In the genomic region with DNA sequence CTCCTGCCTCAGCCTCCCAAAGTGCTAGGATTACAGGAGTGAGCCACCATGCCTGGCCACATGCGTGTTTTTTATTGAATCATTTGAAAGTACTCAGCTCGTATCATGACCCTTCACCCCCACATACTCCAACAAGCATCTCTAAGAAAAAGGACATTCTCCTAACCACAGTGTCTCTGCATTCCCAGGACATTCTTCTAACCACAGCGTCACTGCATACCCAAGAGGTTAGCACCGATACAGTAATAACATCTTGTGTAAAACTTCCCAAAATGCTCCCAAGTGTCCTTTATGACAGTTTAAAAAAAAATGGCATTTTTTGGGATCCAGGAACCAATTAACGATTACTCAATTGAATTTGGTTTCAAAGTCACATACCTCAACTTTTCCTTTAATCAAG, we compare ENCODE assay signal across 9 cellular contexts. TPM values are rescaled to one million over a fixed set of nuclear protein-coding genes. Genes with fewer than 3 reads are reported as not detected.
DNase-seq lines count a peak whose midpoint lies in the region; ATAC-seq, FAIRE-seq and TF ChIP-seq lines count a peak whose summit lies in the region.
"Had no signal": no experiment of that assay in that cellular context is flagged by ENCODE, and none has a peak within 500 bp of the region (broad histone marks: within the 10 kb centered on the region; RNA-seq: fewer than 3 reads in every experiment).

No MANE protein-coding gene starts in this region.

- TF ChIP-seq CTCF in H9 (conservative IDR thresholded peaks at IDR 0.05), result no peak
- no peak for TF ChIP-seq CTCF in ascending aorta (IDR thresholded peaks at IDR 0.05)
- no peak for TF ChIP-seq CTCF in keratinocyte (optimal IDR thresholded peaks at IDR 0.05 in 1 of 3, IDR thresholded peaks at IDR 0.05 in 1 of 3, conservative IDR thresholded peaks at IDR 0.05 in 1 of 3; ENCODE audit: extremely low read depth in 1 of 3, insufficient read depth in 2 of 3, low read length in 3 of 3)
- no peak for TF ChIP-seq CTCF in suprapubic skin (IDR thresholded peaks at IDR 0.05)
- no peak for TF ChIP-seq CTCF in A673 (conservative IDR thresholded peaks at IDR 0.05; ENCODE audit: low read depth, low read length)

- WGBS in H9 (ENCODE audit: extremely low coverage, insufficient read length, low lambda C conversion rate), result no CpG with 5 or more reads among the region's 5 CpGs
- WGBS in suprapubic skin, result 56% methylated on average over 5 of the region's 5 CpGs

- no peak overlapping the region for H2AFZ ChIP-seq in H9 (ENCODE audit: low read length)
- no peak overlapping the region for H2AFZ ChIP-seq in keratinocyte (ENCODE audit: control insufficient read depth, low read length)

- no peak overlapping the region for H4K91ac ChIP-seq in H9 (ENCODE audit: insufficient read length, low read depth, low read length)

- H3K36me3 ChIP-seq in ascending aorta (no peaks in the 10 kb centered on the region), keratinocyte (ENCODE audit: control insufficient read depth in 2 of 2, extremely low read depth in 1 of 2, insufficient read depth in 2 of 2, low read length in 2 of 2) (peaks cover 10 to 30% of the 10 kb centered on the region in 2 experiments), suprapubic skin (no peaks in the 10 kb centered on the region), A673 (ENCODE audit: insufficient read depth, low read length, poor library complexity, severe bottlenecking) (no peaks in the 10 kb centered on the region)

- H3K79me1 ChIP-seq in H9 (ENCODE audit: insufficient read depth, low read depth, low read length, poor library complexity, severe bottlenecking), result peaks cover 9% of the 10 kb centered on the region

- H3K56ac ChIP-seq in H9 (ENCODE audit: insufficient read length, low read depth, low read length), result no peak overlapping the region

- H3K4me3 Mint-ChIP-seq in H9, result no peak overlapping the region

- H3K4me3 ChIP-seq in ascending aorta (no peak overlapping the region), keratinocyte (ENCODE audit: control insufficient read depth in 2 of 3, extremely low read depth in 1 of 3, insufficient read depth in 2 of 3, low read depth in 1 of 3, low read length in 3 of 3) (peak overlapping the region in 1 of 3 experiments; percentile 2), suprapubic skin (no peak overlapping the region), A673 (ENCODE audit: low read depth, low read length, poor library complexity, severe bottlenecking) (no peak overlapping the region)

- no peak overlapping the region for H4K5ac ChIP-seq in H9 (ENCODE audit: insufficient read length, low read depth, low read length)

- no peaks in the 10 kb centered on the region for H3K9me3 Mint-ChIP-seq in H9

- no peaks in the 10 kb centered on the region; a peak in 1 of 7 replicates for H3K36me3 Mint-ChIP-seq in H9 (ENCODE audit: insufficient read depth in 1 of 3, low read depth in 3 of 3)

- no peak overlapping the region for H3K14ac ChIP-seq in H9 (ENCODE audit: insufficient read depth, low read length)

- peak overlapping the region; percentile 69 to 99 (median 99); a peak in 4 of 7 replicates for H3K27ac Mint-ChIP-seq in H9

- H3K4ac ChIP-seq in H9 (ENCODE audit: low read depth, low read length), result no peak overlapping the region

- DNase-seq in H9, result no peak
- DNase-seq in ascending aorta (ENCODE audit: low spot score in 2 of 2), result no peak
- DNase-seq in keratinocyte (ENCODE audit: low read depth, low spot score), result no peak
- DNase-seq in suprapubic skin (ENCODE audit: low spot score in 2 of 2), result no peak
- no peak for DNase-seq in NCI-H1092 treated with DMSO at 0.1 percent for 48 hours (lab: John Stamatoyannopoulos, UW)
- DNase-seq in NOMO-1 (lab: John Stamatoyannopoulos, UW; ENCODE audit: unreplicated experiment in 2 of 2), result no peak
- DNase-seq in A673 (ENCODE audit: low spot score), result no peak
- DNase-seq: NCI-H345 had no signal

- FAIRE-seq in keratinocyte (lab: Jason Lieb, UNC), result no peak

- H3K4me1 ChIP-seq in H9 (ENCODE audit: insufficient read depth, low read length), result peaks cover 25% of the 10 kb centered on the region
- peaks cover 33 to 76% of the 10 kb centered on the region in 2 donors for H3K4me1 ChIP-seq in ascending aorta
- peaks cover 74% of the 10 kb centered on the region for H3K4me1 ChIP-seq in keratinocyte (ENCODE audit: control insufficient read depth, extremely low read depth, insufficient read depth, low read length)
- H3K4me1 ChIP-seq in suprapubic skin, result peaks cover 75% of the 10 kb centered on the region
- peaks cover 12% of the 10 kb centered on the region for H3K4me1 ChIP-seq in A673 (ENCODE audit: insufficient read depth, low read length, poor library complexity, severe bottlenecking)

- CTCF ChIA-PET in A673 (lab: Charles Lee), result no interaction called here

- no peaks in the 10 kb centered on the region for H3K23me2 ChIP-seq in H9 (ENCODE audit: insufficient read length, low read depth, low read length, poor library complexity, severe bottlenecking)

- H3K79me2 ChIP-seq in H9 (ENCODE audit: insufficient read depth, low read length), result peaks cover 33% of the 10 kb centered on the region; the same call in 1 of the 2 replicates
- peaks cover 98% of the 10 kb centered on the region for H3K79me2 ChIP-seq in keratinocyte (ENCODE audit: control insufficient read depth, insufficient read depth, low read length)

- peak; percentile 8 for TF ChIP-seq EP300 in suprapubic skin (IDR thresholded peaks at IDR 0.05)

- dilution Hi-C loops in keratinocyte (cut with MboI; ENCODE audit: extremely low pct_ligation_motif_present, low sequenced_read_pairs), result no loop called here

- H3K4me2 ChIP-seq in H9 (ENCODE audit: insufficient read depth, insufficient read length, low read length), result no peak overlapping the region
- H3K4me2 ChIP-seq in keratinocyte (ENCODE audit: control insufficient read depth, extremely low read depth, insufficient read depth, low read depth, low read length), result peak overlapping the region; percentile 90

- H3K9me3 ChIP-seq in H9 (ENCODE audit: control insufficient read depth, low read depth, low read length) (no peaks in the 10 kb centered on the region), ascending aorta (no peaks in the 10 kb centered on the region), keratinocyte (ENCODE audit: control insufficient read depth, low read depth, low read length) (no peaks in the 10 kb centered on the region), suprapubic skin (no peaks in the 10 kb centered on the region), A673 (ENCODE audit: low read depth, low read length, poor library complexity, severe bottlenecking) (no peaks in the 10 kb centered on the region)

- H3K27ac ChIP-seq in H9 (ENCODE audit: insufficient read length, low read depth, low read length) (no peak overlapping the region), ascending aorta (peak overlapping the region; percentile 72 to 82), keratinocyte (ENCODE audit: control insufficient read depth, insufficient read depth, low read length) (peak overlapping the region; percentile 93), suprapubic skin (no peak overlapping the region), A673 (ENCODE audit: low read depth, low read length, poor library complexity, severe bottlenecking) (no peak overlapping the region)

- no TSS peak for BruUV-seq in A673 (replicated peaks; lab: Mats Ljungman, UMichigan)

- no peak overlapping the region for H3K18ac ChIP-seq in H9 (ENCODE audit: insufficient read length, low read depth, low read length)

- H3K9ac ChIP-seq in H9 (ENCODE audit: extremely low read depth, insufficient read length, low read length) (no peak overlapping the region), keratinocyte (ENCODE audit: control insufficient read depth, extremely low read depth, insufficient read depth, low read length) (no peak overlapping the region)

- no peak overlapping the region for H2BK120ac ChIP-seq in H9 (ENCODE audit: low read depth, low read length, poor library complexity, severe bottlenecking)

- no peak for ATAC-seq in HG02973 (IDR thresholded peaks at IDR 0.05; ENCODE audit: unreplicated experiment)

- no peak for TF ChIP-seq POLR2A in suprapubic skin (IDR thresholded peaks at IDR 0.05)

- H2AK5ac ChIP-seq in H9 (ENCODE audit: insufficient read length, low read length), result no peak overlapping the region

- peaks cover 12% of the 10 kb centered on the region for H3K9me1 ChIP-seq in keratinocyte (ENCODE audit: control insufficient read depth, extremely low read depth, insufficient read depth, low read length)

- H2BK20ac ChIP-seq in H9 (ENCODE audit: low read depth, low read length, poor library complexity, severe bottlenecking), result no peak overlapping the region

- intact Hi-C loops in ascending aorta (cut with DNase I), result no loop called here
- intact Hi-C loops in A673 (cut with micrococcal nuclease; ENCODE audit: unreplicated experiment), result no loop called here

- H3T11ph ChIP-seq in H9 (ENCODE audit: low read length), result no peak overlapping the region

- H3K27me3 ChIP-seq in H9 (ENCODE audit: insufficient read depth, low read length), result no peaks in the 10 kb centered on the region
- H3K27me3 ChIP-seq in ascending aorta, result no peaks in the 10 kb centered on the region
- no peaks in the 10 kb centered on the region for H3K27me3 ChIP-seq in keratinocyte (ENCODE audit: control insufficient read depth, extremely low read depth, insufficient read depth, low read length)
- no peaks in the 10 kb centered on the region for H3K27me3 ChIP-seq in suprapubic skin
- no peaks in the 10 kb centered on the region for H3K27me3 ChIP-seq in A673 (replicated peaks; ENCODE audit: insufficient read depth, low read depth, low read length, poor library complexity)

- H3K4me1 Mint-ChIP-seq in H9, result peaks cover 65 to 69% of the 10 kb centered on the region in 2 experiments

- no peaks in the 10 kb centered on the region for H3K27me3 Mint-ChIP-seq in H9 (ENCODE audit: low read depth)

- no peak overlapping the region for H4K8ac ChIP-seq in H9 (replicated peaks; ENCODE audit: insufficient read length, low read depth, low read length)

- POLR2A ChIA-PET in A673 (lab: Charles Lee; ENCODE audit: low non-redundant PET), result no interaction called here

- no peak overlapping the region for H2BK15ac ChIP-seq in H9 (ENCODE audit: low read depth, low read length)

- no peak overlapping the region for H2BK5ac ChIP-seq in H9 (ENCODE audit: insufficient read length, low read length)

- no peak overlapping the region for H2BK12ac ChIP-seq in H9 (ENCODE audit: insufficient read length, low read depth, low read length)

- no peak overlapping the region for H3K23ac ChIP-seq in H9 (ENCODE audit: insufficient read length, low read depth, low read length)

- H4K20me1 ChIP-seq in H9 (ENCODE audit: control insufficient read depth, insufficient read depth, insufficient read length) (peaks cover 3% of the 10 kb centered on the region), keratinocyte (ENCODE audit: control insufficient read depth, extremely low read depth, insufficient read depth, low read length) (peaks cover 70% of the 10 kb centered on the region)

RNA-seq across cellular contexts. Expression of gene FLNB, which starts 39.6 kb away (rescaled TPM):
- 75.8 and 83.4 TPM in 2 replicates for total RNA-seq in H9 (2021)
- total RNA-seq in ascending aorta, result 144 TPM
- 271 to 566 TPM (median 289 TPM) in 3 replicates for polyA plus RNA-seq in keratinocyte
- polyA plus RNA-seq in keratinocyte (2011; ENCODE audit: low read depth), result 139 TPM
- 224 and 242 TPM in 2 replicates for polyA plus RNA-seq in keratinocyte (2011; cell fraction: cytosol; rRNA removed)
- polyA plus RNA-seq in keratinocyte (2011; cell fraction: nucleus; rRNA removed), result 1,762 and 1,792 TPM in 2 replicates
- 243 and 645 TPM in 2 replicates for polyA plus RNA-seq in keratinocyte (2012; ENCODE audit: low replicate concordance)
- 1,184 to 1,540 TPM (median 1,356 TPM) in 3 replicates for polyA minus RNA-seq in keratinocyte
- 873 TPM for polyA minus RNA-seq in keratinocyte (2011; cell fraction: cytosol; rRNA and poly(A)+ RNA removed)
- polyA minus RNA-seq in keratinocyte (2011; cell fraction: nucleus; rRNA and poly(A)+ RNA removed), result 2,395 and 3,178 TPM in 2 replicates
- 100 to 1,000 TPM; 143 to 186 (median 150) TPM for total RNA-seq in suprapubic skin
- total RNA-seq in A673 (2021), result 41.2 and 43.7 TPM in 2 replicates

Comparison
In these comparisons a context has a peak if more than half of its experiments do, and no peak if none do; other contexts are left out.
1. H3K27ac ChIP-seq: peak in ascending aorta (2 of 2) and keratinocyte (single experiment); none in H9 (single experiment), suprapubic skin (single experiment) and A673 (single experiment).